In the genomic region with DNA sequence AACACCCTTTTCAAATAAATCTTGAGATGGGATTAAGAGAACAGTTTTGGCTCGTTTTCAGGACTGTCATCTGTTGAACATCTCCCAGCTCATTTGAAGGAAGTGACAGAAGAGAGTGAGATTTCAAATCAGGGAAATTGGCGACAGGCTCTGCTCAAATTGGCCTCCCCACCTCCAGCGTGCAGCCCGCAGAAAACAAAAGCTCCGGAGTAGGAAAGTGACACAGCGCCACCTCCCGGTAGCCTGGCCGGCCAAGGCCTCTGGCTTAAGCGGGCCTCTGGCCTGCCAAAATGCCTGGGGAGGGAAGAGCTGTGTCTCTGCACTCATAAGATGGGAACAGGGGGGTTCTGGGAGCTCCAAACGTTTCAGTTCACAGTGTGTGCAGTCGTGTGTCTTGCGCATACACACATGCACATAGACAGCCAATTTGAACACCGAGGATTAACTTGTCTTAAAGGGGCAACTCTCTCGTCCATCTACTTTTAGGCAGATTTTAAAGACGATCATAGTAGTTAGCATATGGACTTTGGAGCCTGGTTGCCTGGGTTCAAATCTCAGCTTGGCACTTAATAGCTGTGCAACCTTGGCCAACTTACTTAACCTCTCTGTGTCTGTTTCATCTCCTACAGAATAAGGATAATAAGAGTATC, we compare ENCODE assay signal across 8 cellular contexts.
DNase-seq lines count a peak whose midpoint lies in the region; ATAC-seq and TF ChIP-seq lines count a peak whose summit lies in the region.

No MANE protein-coding gene starts in this region.

- H3K4me3 ChIP-seq in esophagus squamous epithelium: no peak overlapping the region

- no peaks in the 10 kb centered on the region for H3K36me3 ChIP-seq in esophagus squamous epithelium

- H3K9me3 Mint-ChIP-seq in naive thymus-derived CD8-positive, alpha-beta T cell: no peaks in the 10 kb centered on the region

- 36 to 57% methylated on average over 8 to 14 of the region's 15 CpGs for WGBS in esophagus squamous epithelium, 2 donors

- ATAC-seq in HG02571 (IDR thresholded peaks at IDR 0.05; ENCODE audit: unreplicated experiment): peak; percentile 81
- peak in 1 of 2 donors; percentile 37 for ATAC-seq in naive thymus-derived CD8-positive, alpha-beta T cell

- peaks cover 0 to 9% (median 0%) of the 10 kb centered on the region in 3 donors for H3K4me1 ChIP-seq in esophagus squamous epithelium

- H3K27ac ChIP-seq in esophagus squamous epithelium: no peak overlapping the region

- no peaks in the 10 kb centered on the region for H3K36me3 Mint-ChIP-seq in naive thymus-derived CD8-positive, alpha-beta T cell

- POLR2A ChIA-PET in naive thymus-derived CD8-positive, alpha-beta T cell (lab: Charles Lee): no interaction called here

- TF ChIP-seq CTCF in esophagus squamous epithelium (IDR thresholded peaks at IDR 0.05): peak; percentile 36 to 65 (median 52)

- no peak overlapping the region for H3K27ac Mint-ChIP-seq in naive thymus-derived CD8-positive, alpha-beta T cell

- H3K4me1 Mint-ChIP-seq in naive thymus-derived CD8-positive, alpha-beta T cell: peaks cover 0 to 5% (median 0%) of the 10 kb centered on the region in 4 donors

- no peaks in the 10 kb centered on the region for H3K9me3 ChIP-seq in esophagus squamous epithelium

- intact Hi-C loops in esophagus squamous epithelium (cut with DNase I): no loop called here

- no peak for TF ChIP-seq POLR2A in esophagus squamous epithelium (IDR thresholded peaks at IDR 0.05)

- H3K27me3 Mint-ChIP-seq in naive thymus-derived CD8-positive, alpha-beta T cell: peaks cover 0 to 14% (median 2%) of the 10 kb centered on the region in 5 donors

- H3K4me3 Mint-ChIP-seq in naive thymus-derived CD8-positive, alpha-beta T cell: no peak overlapping the region

- DNase-seq in NCI-H748 (lab: John Stamatoyannopoulos, UW; ENCODE audit: unreplicated experiment) (peak; percentile 48), NCI-H748 treated with DMSO at 0.1 percent for 48 hours (lab: John Stamatoyannopoulos, UW) (no peak), NAMALWA (ENCODE audit: low spot score) (peak; percentile 68), esophagus squamous epithelium (lab: John Stamatoyannopoulos, UW) (no peak), superior temporal gyrus (ENCODE audit: extremely low spot score) (peak; percentile 66)
- DNase-seq in activated CD8-positive, alpha-beta memory T cell treated with anti-CD3 and anti-CD28 coated beads, Interleukin-2, amount 50 U/mL, for 48 hours: peak; percentile 89
- DNase-seq in naive thymus-derived CD8-positive, alpha-beta T cell: peak in 9 of 10 donors; percentile 15 to 67 (median 35)

- no peaks in the 10 kb centered on the region for H3K27me3 ChIP-seq in esophagus squamous epithelium

Comparison
In these comparisons a context has a peak if more than half of its experiments do, and no peak if none do; other contexts are left out.
1. DNase-seq: peak in NCI-H748 (single experiment), NAMALWA (single experiment), activated CD8-positive, alpha-beta memory T cell treated with anti-CD3 and anti-CD28 coated beads, Interleukin-2, amount 50 U/mL, for 48 hours (single experiment), naive thymus-derived CD8-positive, alpha-beta T cell (9 of 10) and superior temporal gyrus (single experiment); none in NCI-H748 treated with DMSO at 0.1 percent for 48 hours (single experiment) and esophagus squamous epithelium (single experiment).